1 cellular context compared by ENCODE assay signal in the genomic region with DNA sequence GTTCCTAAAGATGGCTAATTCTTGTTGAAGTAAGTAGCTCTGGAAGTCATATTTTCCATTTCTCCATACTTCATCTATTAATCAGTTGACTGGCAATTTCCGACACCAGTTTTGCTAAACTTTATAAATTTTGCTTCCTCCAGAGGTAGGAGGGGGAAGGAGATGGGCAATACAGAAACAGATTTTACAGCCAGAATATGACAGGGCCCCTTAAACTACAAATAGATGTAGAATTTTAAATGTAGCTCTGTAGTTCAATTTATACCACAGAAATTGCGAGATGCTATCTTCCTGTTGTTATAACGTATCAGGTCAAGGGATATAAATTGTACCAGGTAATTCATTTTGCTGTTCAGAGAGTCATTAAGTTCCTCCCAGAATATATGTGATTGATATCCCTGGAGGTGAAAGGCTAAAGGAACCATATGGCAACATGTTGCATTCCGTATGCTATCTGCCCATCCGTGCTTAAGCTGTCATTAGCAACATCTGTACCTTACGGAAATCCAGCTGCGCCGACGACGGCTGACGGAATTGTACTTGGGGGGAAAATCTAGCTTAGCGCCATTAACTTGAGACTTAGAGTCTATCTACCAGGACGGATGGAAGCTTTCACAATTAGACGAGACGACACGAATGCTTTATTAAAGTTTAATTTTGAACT.
TF ChIP-seq lines count a peak whose summit lies in the region.

No MANE protein-coding gene starts in this region.

TF ChIP-seq in GM23338, 12 proteins besides CTCF, POLR2A, EP300 and RAD21 (continued from another document):
- TF ChIP-seq, protein P1, sequence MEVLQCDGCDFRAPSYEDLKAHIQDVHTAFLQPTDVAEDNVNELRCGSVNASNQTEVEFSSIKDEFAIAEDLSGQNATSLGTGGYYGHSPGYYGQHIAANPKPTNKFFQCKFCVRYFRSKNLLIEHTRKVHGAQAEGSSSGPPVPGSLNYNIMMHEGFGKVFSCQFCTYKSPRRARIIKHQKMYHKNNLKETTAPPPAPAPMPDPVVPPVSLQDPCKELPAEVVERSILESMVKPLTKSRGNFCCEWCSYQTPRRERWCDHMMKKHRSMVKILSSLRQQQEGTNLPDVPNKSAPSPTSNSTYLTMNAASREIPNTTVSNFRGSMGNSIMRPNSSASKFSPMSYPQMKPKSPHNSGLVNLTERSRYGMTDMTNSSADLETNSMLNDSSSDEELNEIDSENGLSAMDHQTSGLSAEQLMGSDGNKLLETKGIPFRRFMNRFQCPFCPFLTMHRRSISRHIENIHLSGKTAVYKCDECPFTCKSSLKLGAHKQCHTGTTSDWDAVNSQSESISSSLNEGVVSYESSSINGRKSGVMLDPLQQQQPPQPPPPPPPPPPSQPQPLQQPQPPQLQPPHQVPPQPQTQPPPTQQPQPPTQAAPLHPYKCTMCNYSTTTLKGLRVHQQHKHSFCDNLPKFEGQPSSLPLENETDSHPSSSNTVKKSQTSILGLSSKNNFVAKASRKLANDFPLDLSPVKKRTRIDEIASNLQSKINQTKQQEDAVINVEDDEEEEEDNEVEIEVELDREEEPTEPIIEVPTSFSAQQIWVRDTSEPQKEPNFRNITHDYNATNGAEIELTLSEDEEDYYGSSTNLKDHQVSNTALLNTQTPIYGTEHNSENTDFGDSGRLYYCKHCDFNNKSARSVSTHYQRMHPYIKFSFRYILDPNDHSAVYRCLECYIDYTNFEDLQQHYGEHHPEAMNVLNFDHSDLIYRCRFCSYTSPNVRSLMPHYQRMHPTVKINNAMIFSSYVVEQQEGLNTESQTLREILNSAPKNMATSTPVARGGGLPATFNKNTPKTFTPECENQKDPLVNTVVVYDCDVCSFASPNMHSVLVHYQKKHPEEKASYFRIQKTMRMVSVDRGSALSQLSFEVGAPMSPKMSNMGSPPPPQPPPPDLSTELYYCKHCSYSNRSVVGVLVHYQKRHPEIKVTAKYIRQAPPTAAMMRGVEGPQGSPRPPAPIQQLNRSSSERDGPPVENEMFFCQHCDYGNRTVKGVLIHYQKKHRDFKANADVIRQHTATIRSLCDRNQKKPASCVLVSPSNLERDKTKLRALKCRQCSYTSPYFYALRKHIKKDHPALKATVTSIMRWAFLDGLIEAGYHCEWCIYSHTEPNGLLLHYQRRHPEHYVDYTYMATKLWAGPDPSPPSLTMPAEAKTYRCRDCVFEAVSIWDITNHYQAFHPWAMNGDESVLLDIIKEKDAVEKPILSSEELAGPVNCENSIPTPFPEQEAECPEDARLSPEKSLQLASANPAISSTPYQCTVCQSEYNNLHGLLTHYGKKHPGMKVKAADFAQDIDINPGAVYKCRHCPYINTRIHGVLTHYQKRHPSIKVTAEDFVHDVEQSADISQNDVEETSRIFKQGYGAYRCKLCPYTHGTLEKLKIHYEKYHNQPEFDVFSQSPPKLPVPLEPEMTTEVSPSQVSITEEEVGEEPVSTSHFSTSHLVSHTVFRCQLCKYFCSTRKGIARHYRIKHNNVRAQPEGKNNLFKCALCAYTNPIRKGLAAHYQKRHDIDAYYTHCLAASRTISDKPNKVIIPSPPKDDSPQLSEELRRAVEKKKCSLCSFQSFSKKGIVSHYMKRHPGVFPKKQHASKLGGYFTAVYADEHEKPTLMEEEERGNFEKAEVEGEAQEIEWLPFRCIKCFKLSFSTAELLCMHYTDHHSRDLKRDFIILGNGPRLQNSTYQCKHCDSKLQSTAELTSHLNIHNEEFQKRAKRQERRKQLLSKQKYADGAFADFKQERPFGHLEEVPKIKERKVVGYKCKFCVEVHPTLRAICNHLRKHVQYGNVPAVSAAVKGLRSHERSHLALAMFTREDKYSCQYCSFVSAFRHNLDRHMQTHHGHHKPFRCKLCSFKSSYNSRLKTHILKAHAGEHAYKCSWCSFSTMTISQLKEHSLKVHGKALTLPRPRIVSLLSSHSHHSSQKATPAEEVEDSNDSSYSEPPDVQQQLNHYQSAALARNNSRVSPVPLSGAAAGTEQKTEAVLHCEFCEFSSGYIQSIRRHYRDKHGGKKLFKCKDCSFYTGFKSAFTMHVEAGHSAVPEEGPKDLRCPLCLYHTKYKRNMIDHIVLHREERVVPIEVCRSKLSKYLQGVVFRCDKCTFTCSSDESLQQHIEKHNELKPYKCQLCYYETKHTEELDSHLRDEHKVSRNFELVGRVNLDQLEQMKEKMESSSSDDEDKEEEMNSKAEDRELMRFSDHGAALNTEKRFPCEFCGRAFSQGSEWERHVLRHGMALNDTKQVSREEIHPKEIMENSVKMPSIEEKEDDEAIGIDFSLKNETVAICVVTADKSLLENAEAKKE (CRISPR knock-in tag; IDR thresholded peaks at IDR 0.05) = no peak
- no peak for TF ChIP-seq CREB1 (CRISPR knock-in tag; IDR thresholded peaks at IDR 0.05; ENCODE audit: low read depth)
- no peak for TF ChIP-seq EZH2 (IDR thresholded peaks at IDR 0.05; ENCODE audit: low read depth, unreplicated experiment)
- no peak for TF ChIP-seq EZH2phosphoT487 (IDR thresholded peaks at IDR 0.05; ENCODE audit: unreplicated experiment)
- no peak for TF ChIP-seq POLR2AphosphoS5 (IDR thresholded peaks at IDR 0.05; ENCODE audit: low read depth)
- no peak for TF ChIP-seq JUNB (IDR thresholded peaks at IDR 0.05; ENCODE audit: unreplicated experiment)
